ENCODE assay signal across 8 cellular contexts in the genomic region with DNA sequence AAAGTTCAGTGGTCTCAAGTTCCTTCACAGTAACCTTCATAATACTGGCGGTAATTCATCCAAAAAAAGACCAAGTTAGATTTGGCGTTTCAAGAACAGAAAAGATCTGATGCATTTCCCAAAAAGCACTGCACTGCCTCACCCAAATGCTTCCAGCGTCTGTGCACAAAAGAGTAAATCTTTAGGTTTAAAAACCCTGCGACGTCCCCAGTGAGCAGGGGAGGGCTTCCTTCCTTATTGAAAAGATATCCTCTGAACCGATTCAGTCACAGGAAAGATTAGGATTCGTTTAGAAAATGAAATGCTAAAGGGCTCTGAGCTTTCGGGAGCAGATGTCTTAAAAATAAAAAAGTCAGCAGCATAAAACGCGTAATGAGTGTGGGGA. TPM values are rescaled to one million over a fixed set of nuclear protein-coding genes. Genes with fewer than 3 reads are reported as not detected.
DNase-seq lines count a peak whose midpoint lies in the region; ATAC-seq and TF ChIP-seq lines count a peak whose summit lies in the region.

No MANE protein-coding gene starts in this region.

- DNase-seq in breast epithelium (ENCODE audit: low spot score in 2 of 2) (no peak), G401 (ENCODE audit: low spot score) (no peak)
- DNase-seq in stimulated activated CD4-positive, alpha-beta T cell treated with anti-CD3 and anti-CD28 coated beads, Interleukin-1b, Interleukin-23, amount 100 ng/mL, for 48 hours: no peak

- peaks cover 29% of the 10 kb centered on the region for H3K4me1 ChIP-seq in Loucy (ENCODE audit: insufficient read depth, low read length, poor library complexity, severe bottlenecking)
- H3K4me1 ChIP-seq in breast epithelium: no peaks in the 10 kb centered on the region
- H3K4me1 ChIP-seq in mononuclear cell (ENCODE audit: insufficient read depth, low read length): peaks cover 14% of the 10 kb centered on the region

- no peak for TF ChIP-seq POLR2A in breast epithelium (IDR thresholded peaks at IDR 0.05)

- peak overlapping the region; percentile 94 to 95 for H3K27ac ChIP-seq in breast epithelium

- in situ Hi-C loops in G401 (cut with HindIII; ENCODE audit: low sequenced_read_pairs): no loop called here

- no peaks in the 10 kb centered on the region for H3K9me3 ChIP-seq in Loucy (ENCODE audit: insufficient read depth, low read depth, low read length)
- H3K9me3 ChIP-seq in breast epithelium: no peaks in the 10 kb centered on the region
- H3K9me3 ChIP-seq in mononuclear cell (ENCODE audit: low read depth, low read length): no peaks in the 10 kb centered on the region

- peak overlapping the region; percentile 97 for H3K4me3 ChIP-seq in GM08714 (ENCODE audit: low read length)
- peak overlapping the region; percentile 94 for H3K4me3 ChIP-seq in Loucy (ENCODE audit: low read length, poor library complexity, severe bottlenecking)
- peak overlapping the region; percentile 80 to 85 (median 82) for H3K4me3 ChIP-seq in breast epithelium
- H3K4me3 ChIP-seq in mononuclear cell (ENCODE audit: low read length): peak overlapping the region; percentile 92

- TF ChIP-seq CTCF in Loucy (conservative IDR thresholded peaks at IDR 0.05; ENCODE audit: low read length) (no peak), breast epithelium (IDR thresholded peaks at IDR 0.05) (no peak)

- H2AFZ ChIP-seq in Loucy (ENCODE audit: low read length): peak overlapping the region; percentile 83

- H3K79me2 ChIP-seq in Loucy (ENCODE audit: insufficient read depth, low read length): peaks cover 24% of the 10 kb centered on the region

- H3K9ac ChIP-seq in Loucy (ENCODE audit: low read depth, low read length, poor library complexity, severe bottlenecking): peak overlapping the region; percentile 92

- no peak for ATAC-seq in HG03045 (IDR thresholded peaks at IDR 0.05; ENCODE audit: unreplicated experiment)
- no peak for ATAC-seq in GM19467 (IDR thresholded peaks at IDR 0.05; ENCODE audit: unreplicated experiment)

- H3K36me3 ChIP-seq in Loucy (ENCODE audit: insufficient read depth, low read length): no peaks in the 10 kb centered on the region; the same call in 1 of the 2 replicates
- H3K36me3 ChIP-seq in breast epithelium: no peaks in the 10 kb centered on the region

- intact Hi-C loops in breast epithelium (cut with DNase I; ENCODE audit: low total_unique reads): no loop called here

- no peaks in the 10 kb centered on the region for H4K20me1 ChIP-seq in Loucy (ENCODE audit: insufficient read depth, low read length, poor library complexity, severe bottlenecking)

- H3K9me2 ChIP-seq in Loucy (replicated peaks; ENCODE audit: low read depth, low read length): no peaks in the 10 kb centered on the region

- H3K27me3 ChIP-seq in Loucy (ENCODE audit: insufficient read depth, low read length, poor library complexity, severe bottlenecking): no peaks in the 10 kb centered on the region
- no peaks in the 10 kb centered on the region for H3K27me3 ChIP-seq in breast epithelium
- no peaks in the 10 kb centered on the region for H3K27me3 ChIP-seq in mononuclear cell (ENCODE audit: insufficient read depth, low read length)

- H3F3A ChIP-seq in Loucy (ENCODE audit: low read depth): peaks cover 2% of the 10 kb centered on the region; the same call in 1 of the 2 replicates

- peak overlapping the region; percentile 93 for H3K4me2 ChIP-seq in Loucy (ENCODE audit: low read depth, low read length, poor library complexity, severe bottlenecking)

RNA-seq across cellular contexts. Expression of a gene that starts 0.7 kb away (rescaled TPM):
- total RNA-seq in breast epithelium (10 to 100 TPM in 1 of 3 donors, 1 to 10 TPM in 2; 8.6 to 10.6 (median 9.8) TPM), mononuclear cell (57.7 TPM)
- 45.5 and 45.9 TPM in 2 replicates for total RNA-seq in G401 (2014; rRNA removed; shearing (Covaris generic))
